Comparison of ENCODE assay signal across 9 cellular contexts in genomic region chr21:36065497-36066036, GRCh38. TPM values are rescaled to one million over a fixed set of nuclear protein-coding genes. Genes with fewer than 3 reads are reported as not detected.
DNase-seq lines count a peak whose midpoint lies in the region; ATAC-seq and TF ChIP-seq lines count a peak whose summit lies in the region.
"Had no signal": no experiment of that assay in that cellular context is flagged by ENCODE, and none has a peak within 500 bp of the region (broad histone marks: within the 10 kb centered on the region; RNA-seq: fewer than 3 reads in every experiment).

No MANE protein-coding gene starts in this region.

- H2BK5ac ChIP-seq in trophoblast cell (ENCODE audit: low read depth, low read length, poor library complexity), result no peak overlapping the region

- no peak overlapping the region for H3K14ac ChIP-seq in trophoblast cell (ENCODE audit: low read length)

- ATAC-seq in HG02571 (IDR thresholded peaks at IDR 0.05; ENCODE audit: unreplicated experiment) (no peak), HG02623 (IDR thresholded peaks at IDR 0.05; ENCODE audit: unreplicated experiment) (no peak), GM21717 (IDR thresholded peaks at IDR 0.05; ENCODE audit: unreplicated experiment) (no peak)

- H4K91ac ChIP-seq in trophoblast cell (ENCODE audit: low read depth, low read length), result peak overlapping the region; percentile 74

- H3K4me2 ChIP-seq in trophoblast cell (ENCODE audit: low read length), result no peak overlapping the region

- H3K9me3 ChIP-seq in trophoblast cell (ENCODE audit: insufficient read depth, low read depth, low read length), result peaks cover 6% of the 10 kb centered on the region

- no peak overlapping the region for H3K9ac ChIP-seq in trophoblast cell (ENCODE audit: low read length)

- H2AK5ac ChIP-seq in trophoblast cell (ENCODE audit: low read length), result no peak overlapping the region

- H2AFZ ChIP-seq in trophoblast cell (ENCODE audit: insufficient read depth, low read length, poor library complexity), result no peak overlapping the region

- H4K12ac ChIP-seq in trophoblast cell (ENCODE audit: low read depth, low read length), result no peak overlapping the region

- TF ChIP-seq CTCF in cardiac fibroblast (IDR thresholded peaks at IDR 0.05; ENCODE audit: low read depth, low read length), result no peak

- H3K4me3 ChIP-seq in cardiac fibroblast (replicated peaks in 1 of 2; ENCODE audit: low read depth in 2 of 2, low read length in 2 of 2) (no peak overlapping the region), trophoblast cell (ENCODE audit: low read depth, low read length) (no peak overlapping the region)

- peaks cover 7 to 15% of the 10 kb centered on the region in 2 experiments for H3K4me1 ChIP-seq in trophoblast cell (ENCODE audit: control insufficient read depth in 1 of 2, insufficient read depth in 2 of 2, low read length in 2 of 2)

- no CpG with 5 or more reads among the region's 3 CpGs for WGBS in trophoblast cell (ENCODE audit: extremely low coverage, insufficient coverage, insufficient read length)

- H3K23ac ChIP-seq in trophoblast cell (ENCODE audit: low read length), result no peak overlapping the region

- DNase-seq in activated CD4-positive, alpha-beta T cell treated with anti-CD3 and anti-CD28 coated beads for 48 hours, result peak; percentile 36
- DNase-seq in activated CD4-positive, alpha-beta T cell treated with anti-CD3 and anti-CD28 coated beads, Interleukin-2, amount 50 U/mL, for 48 hours, result no peak
- peak; percentile 19 to 47 for DNase-seq in NOMO-1 (lab: John Stamatoyannopoulos, UW; ENCODE audit: unreplicated experiment in 2 of 2)
- peak; percentile 77 to 84 for DNase-seq in cardiac fibroblast (ENCODE audit: low read depth in 2 of 2)
- DNase-seq in trophoblast cell, result peak; percentile 42 to 79
- DNase-seq: stimulated activated CD4-positive, alpha-beta T cell treated with anti-CD3 and anti-CD28 coated beads, Interleukin-12 subunit alpha, Interleukin-12 subunit beta, amount 100 ng/mL, for 4 hours had no signal

- H3K36me3 ChIP-seq in trophoblast cell (ENCODE audit: control insufficient read depth in 1 of 2, insufficient read depth in 2 of 2, low read length in 2 of 2), result no peaks in the 10 kb centered on the region

- no peak overlapping the region for H4K8ac ChIP-seq in trophoblast cell (ENCODE audit: low read depth, low read length)

- peak overlapping the region; percentile 16 for H3K27ac ChIP-seq in trophoblast cell (ENCODE audit: low read depth, low read length)

- H2BK12ac ChIP-seq in trophoblast cell (ENCODE audit: low read length), result peak overlapping the region; percentile 13

- H2BK120ac ChIP-seq in trophoblast cell (ENCODE audit: insufficient read depth, low read length, poor library complexity), result peak overlapping the region; percentile 74

- H3K79me1 ChIP-seq in trophoblast cell (ENCODE audit: low read length), result peaks cover 17% of the 10 kb centered on the region

- H3K27me3 ChIP-seq in trophoblast cell (ENCODE audit: insufficient read depth, low read length), result no peaks in the 10 kb centered on the region

- no peaks in the 10 kb centered on the region for H3K79me2 ChIP-seq in trophoblast cell (ENCODE audit: control insufficient read depth, insufficient read depth, low read length, poor library complexity)

- H3K18ac ChIP-seq in trophoblast cell (ENCODE audit: low read length), result no peak overlapping the region

- no peak overlapping the region for H3K4ac ChIP-seq in trophoblast cell (ENCODE audit: low read depth, low read length)

RNA-seq across cellular contexts. Expression of gene CBR1, which starts 4.3 kb away (rescaled TPM):
- polyA plus RNA-seq in trophoblast cell (2013), result 5.0 and 5.6 TPM in 2 replicates

RNA-seq across cellular contexts. Expression of gene SETD4, which starts 5.2 kb away (rescaled TPM):
- polyA plus RNA-seq in trophoblast cell (2013), result 17.4 and 20.0 TPM in 2 replicates

Comparison
In these comparisons a context has a peak if more than half of its experiments do, and no peak if none do; other contexts are left out.
1. DNase-seq: peak in activated CD4-positive, alpha-beta T cell treated with anti-CD3 and anti-CD28 coated beads for 48 hours (single experiment), NOMO-1 (2 of 2), cardiac fibroblast (2 of 2) and trophoblast cell (2 of 2); none in activated CD4-positive, alpha-beta T cell treated with anti-CD3 and anti-CD28 coated beads, Interleukin-2, amount 50 U/mL, for 48 hours (0 of 2).